ENCODE assay signal across 7 cellular contexts in the genomic region with DNA sequence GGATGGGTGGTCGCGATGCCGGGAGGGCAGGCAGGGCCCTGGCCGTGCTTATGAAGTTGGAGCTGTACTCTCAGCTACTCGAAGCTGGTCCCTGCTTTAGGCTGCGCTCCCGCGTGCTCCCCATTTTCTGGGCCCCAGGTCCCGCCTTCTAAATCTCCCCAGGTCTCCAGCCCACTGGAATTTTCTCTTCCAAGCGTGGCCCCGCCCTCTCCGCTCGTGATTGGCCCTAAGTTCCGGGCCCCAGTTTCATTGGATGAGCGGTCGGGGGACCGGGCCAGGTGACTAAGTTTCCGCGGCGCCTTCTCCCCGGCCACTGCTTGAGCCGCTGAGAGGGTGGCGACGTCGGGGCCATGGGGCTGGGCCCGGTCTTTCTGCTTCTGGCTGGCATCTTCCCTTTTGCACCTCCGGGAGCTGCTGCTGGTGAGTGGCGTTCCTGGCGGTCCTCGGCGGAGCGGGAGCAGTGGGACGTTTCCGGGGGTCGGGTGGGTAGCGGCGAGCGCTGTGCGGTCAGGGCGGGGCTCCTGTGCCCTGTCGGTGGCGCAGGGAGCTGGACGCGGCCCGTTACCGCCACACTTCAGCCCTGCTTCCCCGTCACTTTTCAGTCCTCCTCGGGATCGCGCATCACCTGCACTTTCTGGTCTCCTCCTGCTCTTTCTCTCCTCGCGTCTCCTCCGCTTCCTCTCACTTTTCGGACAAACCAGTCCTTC. TPM values are rescaled to one million over a fixed set of nuclear protein-coding genes. Genes with fewer than 3 reads are reported as not detected.
A peak's percentile ranks its signal among the peaks of the same experiment; 100 is the strongest.
DNase-seq lines count a peak whose midpoint lies in the region; ATAC-seq and TF ChIP-seq lines count a peak whose summit lies in the region.

Gene MICA (plus strand): TSS at position 313 of the 707 bp plus-strand sequence. CDS start 38 bp downstream, at position 351.

- peak within 1 kb of the TSS; percentile 75 for H2AK5ac ChIP-seq in neuronal stem cell (ENCODE audit: low read depth, low read length)

- peak within 1 kb of the TSS; percentile 79 for H3K4me3 Mint-ChIP-seq in activated naive CD4-positive, alpha-beta T cell treated with anti-CD3 and anti-CD28 coated beads, Interleukin-2, amount 10 ng/mL, durations not matched to agents 7 days and 5 days

- TF ChIP-seq POLR2A in GM18505 (IDR thresholded peaks at IDR 0.05; ENCODE audit: borderline replicate concordance, extremely low read depth, insufficient read depth, insufficient read length) = peak; percentile 64

- no peaks in the 10 kb centered on the region for H3K9me3 Mint-ChIP-seq in activated naive CD4-positive, alpha-beta T cell treated with anti-CD3 and anti-CD28 coated beads, Interleukin-2, amount 10 ng/mL, durations not matched to agents 7 days and 5 days

- H3K18ac ChIP-seq in neuronal stem cell (ENCODE audit: low read length) = peak within 1 kb of the TSS; percentile 93

- H3K4me2 ChIP-seq in neuronal stem cell (ENCODE audit: insufficient read depth, low read length, poor library complexity, severe bottlenecking) = peak within 1 kb of the TSS; percentile 86

- H2AFZ ChIP-seq in neuronal stem cell (ENCODE audit: low read length) = peak within 1 kb of the TSS; percentile 97

- H3K27me3 ChIP-seq in RWPE2 (ENCODE audit: insufficient read depth, poor library complexity, severe bottlenecking) (no peaks in the 10 kb centered on the region), neuronal stem cell (ENCODE audit: control insufficient read depth in 3 of 3, insufficient read depth in 3 of 3, low read depth in 1 of 3, low read length in 3 of 3) (peaks cover 0 to 64% (median 3%) of the 10 kb centered on the region in 3 experiments), subcutaneous abdominal adipose tissue (ENCODE audit: control insufficient read depth in 5 of 5, insufficient read depth in 4 of 5, low read length in 5 of 5) (no peaks in the 10 kb centered on the region)

- peak; percentile 91 for DNase-seq in RWPE2 (ENCODE audit: low spot score)
- peak; percentile 85 for DNase-seq in activated naive CD4-positive, alpha-beta T cell treated with anti-CD3 and anti-CD28 coated beads, Interleukin-2, amount 10 ng/mL, durations not matched to agents 7 days and 5 days
- peak; percentile 91 for DNase-seq in germinal center (ENCODE audit: low spot score)
- DNase-seq in neuronal stem cell (ENCODE audit: low spot score) = peak; percentile 90

- H3K23ac ChIP-seq in neuronal stem cell (ENCODE audit: low read depth, low read length, poor library complexity) = peak within 1 kb of the TSS; percentile 99

- H3K4me3 ChIP-seq in RWPE2 (ENCODE audit: severe bottlenecking) (peak within 1 kb of the TSS; percentile 89), neuronal stem cell (ENCODE audit: low read length in 2 of 2) (peak within 1 kb of the TSS; percentile 52 to 94), subcutaneous abdominal adipose tissue (ENCODE audit: low read depth in 1 of 5, low read length in 5 of 5) (peak within 1 kb of the TSS; percentile 71 to 81 (median 79))

- H2BK120ac ChIP-seq in neuronal stem cell (ENCODE audit: low read depth, low read length) = peak within 1 kb of the TSS; percentile 24

- peak within 1 kb of the TSS; percentile 87 for H2BK5ac ChIP-seq in neuronal stem cell (ENCODE audit: low read length)

- H3K14ac ChIP-seq in neuronal stem cell (ENCODE audit: low read length) = peak within 1 kb of the TSS; percentile 99

- peak within 1 kb of the TSS; percentile 16 for H2BK12ac ChIP-seq in neuronal stem cell (ENCODE audit: low read length)

- peak within 1 kb of the TSS; percentile 91 for H3K27ac ChIP-seq in RWPE2 (ENCODE audit: poor library complexity, severe bottlenecking)
- peak within 1 kb of the TSS; percentile 78 for H3K27ac ChIP-seq in neuronal stem cell (replicated peaks; ENCODE audit: low read length)
- H3K27ac ChIP-seq in subcutaneous abdominal adipose tissue (ENCODE audit: low read depth, low read length) = peak within 1 kb of the TSS; percentile 99

- H3K4me1 ChIP-seq in RWPE2 (ENCODE audit: insufficient read depth, poor library complexity, severe bottlenecking) = peaks cover 34% of the 10 kb centered on the region
- peaks cover 4 to 7% of the 10 kb centered on the region in 2 donors for H3K4me1 ChIP-seq in neuronal stem cell (ENCODE audit: control insufficient read depth in 2 of 2, insufficient read depth in 1 of 2, low read depth in 1 of 2, low read length in 2 of 2)
- H3K4me1 ChIP-seq in subcutaneous abdominal adipose tissue (ENCODE audit: control insufficient read depth in 5 of 5, insufficient read depth in 5 of 5, low read length in 5 of 5) = peaks cover 3 to 59% (median 45%) of the 10 kb centered on the region in 5 donors

- H3K27me3 Mint-ChIP-seq in activated naive CD4-positive, alpha-beta T cell treated with anti-CD3 and anti-CD28 coated beads, Interleukin-2, amount 10 ng/mL, durations not matched to agents 7 days and 5 days = peaks cover 12% of the 10 kb centered on the region

- H3K36me3 ChIP-seq in RWPE2 (ENCODE audit: low read depth) (peaks cover 13% of the 10 kb centered on the region), neuronal stem cell (replicated peaks in 1 of 2; ENCODE audit: control insufficient read depth in 2 of 2, insufficient read depth in 2 of 2, low read length in 2 of 2) (peaks cover 0 to 2% of the 10 kb centered on the region in 2 donors), subcutaneous abdominal adipose tissue (ENCODE audit: control insufficient read depth in 5 of 5, insufficient read depth in 5 of 5, low read length in 5 of 5) (no peaks in the 10 kb centered on the region)

- peaks cover 71% of the 10 kb centered on the region for H3K4me1 Mint-ChIP-seq in activated naive CD4-positive, alpha-beta T cell treated with anti-CD3 and anti-CD28 coated beads, Interleukin-2, amount 10 ng/mL, durations not matched to agents 7 days and 5 days

- H4K91ac ChIP-seq in neuronal stem cell (ENCODE audit: low read depth, low read length, poor library complexity) = no peak within 1 kb of the TSS

- no CpG with 5 or more reads among the region's 54 CpGs for WGBS in neuronal stem cell (ENCODE audit: extremely low coverage in 2 of 2, insufficient read length in 2 of 2, insufficient replicate concordance in 1 of 2), 2 donors

- ATAC-seq in GM18505 (IDR thresholded peaks at IDR 0.05; ENCODE audit: unreplicated experiment) (no peak), HG03066 (IDR thresholded peaks at IDR 0.05; ENCODE audit: low read depth, unreplicated experiment) (peak; percentile 59), RWPE2 (ENCODE audit: low read depth) (peak; percentile 73)

- H3K36me3 Mint-ChIP-seq in activated naive CD4-positive, alpha-beta T cell treated with anti-CD3 and anti-CD28 coated beads, Interleukin-2, amount 10 ng/mL, durations not matched to agents 7 days and 5 days = peaks cover 22% of the 10 kb centered on the region

- H3K9me3 ChIP-seq in RWPE2 (ENCODE audit: severe bottlenecking) = peaks cover 2% of the 10 kb centered on the region
- peaks cover 0 to 17% of the 10 kb centered on the region in 2 donors for H3K9me3 ChIP-seq in neuronal stem cell (replicated peaks in 1 of 2; ENCODE audit: control insufficient read depth in 2 of 2, insufficient read depth in 1 of 2, low read depth in 1 of 2, low read length in 2 of 2)
- no peaks in the 10 kb centered on the region for H3K9me3 ChIP-seq in subcutaneous abdominal adipose tissue (ENCODE audit: control insufficient read depth in 5 of 5, low read length in 5 of 5)

- H2BK15ac ChIP-seq in neuronal stem cell (ENCODE audit: low read length) = peak within 1 kb of the TSS; percentile 75

- H3K4ac ChIP-seq in neuronal stem cell (ENCODE audit: low read length) = no peak within 1 kb of the TSS

- peak within 1 kb of the TSS; percentile 67 for H3K27ac Mint-ChIP-seq in activated naive CD4-positive, alpha-beta T cell treated with anti-CD3 and anti-CD28 coated beads, Interleukin-2, amount 10 ng/mL, durations not matched to agents 7 days and 5 days

- H3K79me1 ChIP-seq in neuronal stem cell (ENCODE audit: low read depth, low read length) = peaks cover 8% of the 10 kb centered on the region

- TF ChIP-seq CTCF in RWPE2 (IDR thresholded peaks at IDR 0.05; ENCODE audit: poor library complexity, severe bottlenecking) = no peak

- H3K9ac ChIP-seq in neuronal stem cell (ENCODE audit: low read depth, low read length, poor library complexity) (peak within 1 kb of the TSS; percentile 97), subcutaneous abdominal adipose tissue (ENCODE audit: low read length in 5 of 5) (peak within 1 kb of the TSS; percentile 62 to 82 (median 73))

- CTCF ChIA-PET in activated naive CD4-positive, alpha-beta T cell treated with anti-CD3 and anti-CD28 coated beads, Interleukin-2, amount 10 ng/mL, durations not matched to agents 7 days and 5 days (lab: Charles Lee) = interaction anchor here (1.1 to 9.1 kb wide), 2 partner anchors 20 to 39 kb away, joined by 3 to 69 read pairs; no protein-coding TSS in a partner anchor

- no peak within 1 kb of the TSS for H4K8ac ChIP-seq in neuronal stem cell (ENCODE audit: low read depth, low read length)

RNA-seq across cellular contexts. Expression of gene MICA, which starts in this region (rescaled TPM):
- polyA plus RNA-seq in neuronal stem cell (2013, experiment 1 of 2) = 16.9 TPM
- 17.1 TPM for polyA plus RNA-seq in neuronal stem cell (2013, experiment 2 of 2)
